ENCODE assay signal across 21 cellular contexts in genomic region chr1:63854091-63854490, GRCh38.
"Had no signal": no experiment of that assay in that cellular context is flagged by ENCODE, and none has a peak within 500 bp of the region (broad histone marks: within the 10 kb centered on the region; RNA-seq: fewer than 3 reads in every experiment).

No MANE protein-coding gene starts in this region.

- DNase-seq: cerebellar nuclear complex; cortex of kidney; kidney glomerular epithelial cell; naive thymus-derived CD8-positive, alpha-beta T cell; nephron progenitor cell; occipital lobe; ovary; posterior cingulate gyrus; retina; stimulated activated CD4-positive, alpha-beta T cell treated with anti-CD3 and anti-CD28 coated beads, Interleukin-12 subunit alpha, Interleukin-12 subunit beta, amount 100 ng/mL, for 4 hours; stimulated activated CD4-positive, alpha-beta T cell treated with anti-CD3 and anti-CD28 coated beads, Interleukin-1b, Interleukin-23, amount 100 ng/mL, for 48 hours; stimulated activated CD4-positive, alpha-beta T cell treated with anti-CD3 and anti-CD28 coated beads, Interleukin-4, amount 100 ng/mL, for 1 hour; stimulated activated CD8-positive, alpha-beta memory T cell treated with anti-CD3 and anti-CD28 coated beads, Interleukin-4, amount 100 ng/mL, for 48 hours; stimulated activated naive CD4-positive, alpha-beta T cell; stimulated activated naive CD8-positive, alpha-beta T cell treated with anti-CD3 and anti-CD28 coated beads, Interleukin-15, amount 100 ng/mL, for 72 hours; transverse colon had no signal

- H2AFZ ChIP-seq: hepatocyte had no signal

- H3K27me3 ChIP-seq: hepatocyte, ovary, suprapubic skin, transverse colon, vagina had no signal

- H3K27me3 Mint-ChIP-seq: stimulated activated naive CD8-positive, alpha-beta T cell treated with anti-CD3 and anti-CD28 coated beads, Interleukin-15, amount 100 ng/mL, for 72 hours had no signal

- H3K4me1 Mint-ChIP-seq: naive thymus-derived CD8-positive, alpha-beta T cell; stimulated activated naive CD8-positive, alpha-beta T cell treated with anti-CD3 and anti-CD28 coated beads, Interleukin-15, amount 100 ng/mL, for 72 hours had no signal

- H3K4me1 ChIP-seq: suprapubic skin, transverse colon, vagina had no signal

- H3K27ac Mint-ChIP-seq: naive thymus-derived CD8-positive, alpha-beta T cell; nephron progenitor cell; stimulated activated naive CD8-positive, alpha-beta T cell treated with anti-CD3 and anti-CD28 coated beads, Interleukin-15, amount 100 ng/mL, for 72 hours had no signal

- ATAC-seq: naive thymus-derived CD8-positive, alpha-beta T cell; sciatic nerve; stimulated activated naive CD8-positive, alpha-beta T cell treated with anti-CD3 and anti-CD28 coated beads, Interleukin-15, amount 100 ng/mL, for 72 hours had no signal

- H3K9me3 ChIP-seq: ovary, transverse colon, vagina had no signal

- H3K4me3 Mint-ChIP-seq: naive thymus-derived CD8-positive, alpha-beta T cell; nephron progenitor cell; stimulated activated naive CD8-positive, alpha-beta T cell treated with anti-CD3 and anti-CD28 coated beads, Interleukin-15, amount 100 ng/mL, for 72 hours had no signal

- H3K4me2 ChIP-seq: hepatocyte, smooth muscle cell had no signal

- H3K27ac ChIP-seq: hepatocyte, ovary, suprapubic skin, transverse colon, vagina had no signal

- H3K36me3 ChIP-seq: ovary, suprapubic skin, transverse colon, vagina had no signal

- H3K4me3 ChIP-seq: hepatocyte, ovary, smooth muscle cell, suprapubic skin, transverse colon, vagina had no signal
